Comparison of ENCODE assay signal across 21 cellular contexts in genomic region chr4:147578611-147579010, GRCh38. TPM values are rescaled to one million over a fixed set of nuclear protein-coding genes. Genes with fewer than 3 reads are reported as not detected.
DNase-seq lines count a peak whose midpoint lies in the region; ATAC-seq, FAIRE-seq and TF ChIP-seq lines count a peak whose summit lies in the region.
"Had no signal": no experiment of that assay in that cellular context is flagged by ENCODE, and none has a peak within 500 bp of the region (broad histone marks: within the 10 kb centered on the region; RNA-seq: fewer than 3 reads in every experiment).

No MANE protein-coding gene starts in this region.

- DNase-seq in A549 (ENCODE audit: low read depth in 1 of 2, low spot score in 1 of 2) (no peak), IMR-90 (no peak), WERI-Rb-1 (peak; percentile 27), mesenchymal stem cell (no peak), HPDE6-E6E7 (ENCODE audit: extremely low spot score) (no peak), NCI-H524 (lab: John Stamatoyannopoulos, UW) (no peak), endodermal cell (no peak), NCI-H2029 (lab: John Stamatoyannopoulos, UW) (no peak)
- DNase-seq: CD4-positive, CD25-positive, alpha-beta regulatory T cell; DMS79; GF-D8; Karpas-422; NCI-H1092; NCI-H1436 treated with DMSO at 0.1 percent for 48 hours; NCI-H187 treated with DMSO at 0.1 percent for 48 hours; NCI-H69; Peyer's patch had no signal

- peak overlapping the region; percentile 43; the same call in 1 of the 2 replicates for H2BK20ac ChIP-seq in IMR-90 (ENCODE audit: low read depth, low read length)

- no peak overlapping the region for H3K9ac ChIP-seq in IMR-90 (ENCODE audit: low read depth, low read length)
- no peak overlapping the region for H3K9ac ChIP-seq in mesenchymal stem cell (ENCODE audit: low read length)
- no peak overlapping the region for H3K9ac ChIP-seq in endodermal cell (ENCODE audit: extremely low read depth, low read length, poor library complexity, severe bottlenecking)
- H3K9ac ChIP-seq: BLaER1 had no signal

- WGBS in A549 (ENCODE audit: missing lambda C conversion rate) = 68% methylated on average over 3 of the region's 3 CpGs
- no CpG with 5 or more reads among the region's 3 CpGs for WGBS in IMR-90 (ENCODE audit: extremely low coverage in 2 of 2, insufficient read length in 1 of 2), 2 experiments
- WGBS in mesenchymal stem cell = 57% methylated on average over 2 of the region's 3 CpGs
- 90 to 91% methylated on average over 2 to 3 of the region's 3 CpGs for WGBS in endodermal cell (ENCODE audit: insufficient coverage in 1 of 2, insufficient read length in 1 of 2), 2 experiments

- H2BK5ac ChIP-seq in IMR-90 (ENCODE audit: low read depth, low read length, poor library complexity, severe bottlenecking) = peak overlapping the region; percentile 41
- H2BK5ac ChIP-seq in mesenchymal stem cell (ENCODE audit: low read depth, low read length, poor library complexity, severe bottlenecking) = no peak overlapping the region

- H2AK9ac ChIP-seq in IMR-90 (replicated peaks; ENCODE audit: low read depth, low read length, poor library complexity) = no peak overlapping the region

- H3K18ac ChIP-seq in IMR-90 (ENCODE audit: low read depth, low read length) (peak overlapping the region; percentile 27; the same call in 1 of the 2 replicates), mesenchymal stem cell (ENCODE audit: low read depth in 1 of 2, low read length in 2 of 2) (peak overlapping the region in 1 of 2 experiments; percentile 18)

- no peaks in the 10 kb centered on the region for H3K9me3 ChIP-seq in A549
- H3K9me3 ChIP-seq in IMR-90 (ENCODE audit: control insufficient read depth, insufficient read depth, low read length) = no peaks in the 10 kb centered on the region
- peaks cover 2% of the 10 kb centered on the region for H3K9me3 ChIP-seq in WERI-Rb-1 (ENCODE audit: severe bottlenecking)
- no peaks in the 10 kb centered on the region for H3K9me3 ChIP-seq in mesenchymal stem cell (ENCODE audit: control insufficient read depth, low read length)
- H3K9me3 ChIP-seq in endodermal cell (ENCODE audit: control insufficient read depth, low read length) = no peaks in the 10 kb centered on the region
- H3K9me3 ChIP-seq: BLaER1, Peyer's patch, SJCRH30 had no signal

- H3K23ac ChIP-seq in IMR-90 (ENCODE audit: low read depth, low read length) (no peak overlapping the region), mesenchymal stem cell (ENCODE audit: low read length in 2 of 2) (no peak overlapping the region)

- peaks cover 6% of the 10 kb centered on the region; the same call in 1 of the 2 replicates for H3K9me1 ChIP-seq in IMR-90 (ENCODE audit: insufficient read depth, low read length)

- TF ChIP-seq CTCF in A549 (IDR thresholded peaks at IDR 0.05) = no peak
- TF ChIP-seq CTCF in IMR-90 (conservative IDR thresholded peaks at IDR 0.05; ENCODE audit: low read depth, low read length) = no peak
- no peak for TF ChIP-seq CTCF in WERI-Rb-1 (IDR thresholded peaks at IDR 0.05; ENCODE audit: low read depth, low read length)
- no peak for TF ChIP-seq CTCF in endodermal cell (conservative IDR thresholded peaks at IDR 0.05)

- H3K9me3 Mint-ChIP-seq in endodermal cell = no peaks in the 10 kb centered on the region

- CTCF ChIA-PET in A549 (lab: Yijun Ruan, JAX) (interaction anchor here (1.6 kb wide), 1 partner anchor 60 kb away, joined by 3 read pairs; no protein-coding TSS in a partner anchor), IMR-90 (lab: Yijun Ruan, JAX) (interaction anchor here (1.8 kb wide), 1 partner anchor 60 kb away, joined by 7 read pairs; no protein-coding TSS in a partner anchor)

- TF ChIP-seq POLR2A in A549 (IDR thresholded peaks at IDR 0.05; ENCODE audit: low read length) (no peak), IMR-90 (IDR thresholded peaks at IDR 0.05; ENCODE audit: low read depth, low read length) (no peak)

- no peak for FAIRE-seq in A549 (lab: Jason Lieb, UNC)
- FAIRE-seq: GM12891 had no signal

- no peak overlapping the region for H3K27ac Mint-ChIP-seq in endodermal cell
- H3K27ac Mint-ChIP-seq: CD4-positive, CD25-positive, alpha-beta regulatory T cell had no signal

- H3K4me2 ChIP-seq in A549 = no peak overlapping the region
- no peak overlapping the region for H3K4me2 ChIP-seq in IMR-90 (ENCODE audit: low read depth, low read length)
- H3K4me2 ChIP-seq in mesenchymal stem cell (ENCODE audit: low read length, poor library complexity, severe bottlenecking) = no peak overlapping the region
- H3K4me2 ChIP-seq: BLaER1 had no signal

- H3K4me3 ChIP-seq in A549 (no peak overlapping the region), IMR-90 (ENCODE audit: insufficient read depth, low read depth, low read length) (no peak overlapping the region), WERI-Rb-1 (ENCODE audit: low read depth, low read length) (no peak overlapping the region), mesenchymal stem cell (ENCODE audit: insufficient read depth in 1 of 2, low read depth in 1 of 2, low read length in 2 of 2) (no peak overlapping the region), endodermal cell (ENCODE audit: low read length) (no peak overlapping the region)
- H3K4me3 ChIP-seq: BLaER1, Peyer's patch, SJCRH30 had no signal

- H3K4me1 ChIP-seq in A549 = peaks cover 26% of the 10 kb centered on the region
- H3K4me1 ChIP-seq in IMR-90 (ENCODE audit: control insufficient read depth, insufficient read depth, low read length) = peaks cover 18% of the 10 kb centered on the region
- H3K4me1 ChIP-seq in mesenchymal stem cell (ENCODE audit: control insufficient read depth, insufficient read depth, low read depth, low read length) = peaks cover 4% of the 10 kb centered on the region
- H3K4me1 ChIP-seq in endodermal cell (ENCODE audit: control insufficient read depth, insufficient read depth, low read length) = no peaks in the 10 kb centered on the region
- H3K4me1 ChIP-seq: Peyer's patch had no signal

- H3K14ac ChIP-seq in IMR-90 (replicated peaks; ENCODE audit: low read depth, low read length) (no peak overlapping the region), mesenchymal stem cell (ENCODE audit: low read length in 2 of 2) (peak overlapping the region in 1 of 2 experiments; percentile 11)

- H3K79me1 ChIP-seq in IMR-90 (ENCODE audit: low read depth in 1 of 2, low read length in 2 of 2) = no peaks in the 10 kb centered on the region
- H3K79me1 ChIP-seq in mesenchymal stem cell (replicated peaks; ENCODE audit: low read length, poor library complexity, severe bottlenecking) = no peaks in the 10 kb centered on the region

- POLR2A ChIA-PET in A549 (lab: Yijun Ruan, JAX) = no interaction called here
- POLR2A ChIA-PET in IMR-90 (lab: Charles Lee; ENCODE audit: unreplicated experiment) = no interaction called here

- no peaks in the 10 kb centered on the region for H4K20me1 ChIP-seq in IMR-90 (ENCODE audit: insufficient read depth, low read length)
- H4K20me1 ChIP-seq: BLaER1 had no signal

- H2BK15ac ChIP-seq in IMR-90 (ENCODE audit: low read depth, low read length) = no peak overlapping the region
- no peak overlapping the region for H2BK15ac ChIP-seq in mesenchymal stem cell (ENCODE audit: low read depth, poor library complexity, severe bottlenecking)

- H3K27ac ChIP-seq in A549 (peak overlapping the region; percentile 25 to 57; a peak in 4 of 6 replicates), IMR-90 (ENCODE audit: insufficient read depth, low read length) (0 out of 2 replicates have a peak overlapping the region, but pooled peaks have one; percentile 26), WERI-Rb-1 (no peak overlapping the region), mesenchymal stem cell (ENCODE audit: low read length, poor library complexity, severe bottlenecking) (no peak overlapping the region), endodermal cell (ENCODE audit: low read depth, low read length) (no peak overlapping the region)
- H3K27ac ChIP-seq: BLaER1, HL-60, Peyer's patch had no signal

- no peak overlapping the region; the same call in 1 of the 2 replicates for H3K56ac ChIP-seq in IMR-90 (ENCODE audit: extremely low read depth, insufficient read depth, low read length)

- H3K4me3 Mint-ChIP-seq in endodermal cell = no peak overlapping the region
- H3K4me3 Mint-ChIP-seq: CD4-positive, CD25-positive, alpha-beta regulatory T cell had no signal

- no peaks in the 10 kb centered on the region for H3K36me3 ChIP-seq in IMR-90 (ENCODE audit: control insufficient read depth, insufficient read depth, low read length)
- no peaks in the 10 kb centered on the region for H3K36me3 ChIP-seq in WERI-Rb-1
- H3K36me3 ChIP-seq in mesenchymal stem cell (ENCODE audit: control insufficient read depth in 1 of 2, insufficient read depth in 2 of 2, low read depth in 1 of 2, low read length in 2 of 2) = no peaks in the 10 kb centered on the region
- no peaks in the 10 kb centered on the region for H3K36me3 ChIP-seq in endodermal cell (ENCODE audit: control insufficient read depth, insufficient read depth, low read length)
- H3K36me3 ChIP-seq: BLaER1, Peyer's patch, SJCRH30 had no signal

- H3K27me3 Mint-ChIP-seq in endodermal cell (ENCODE audit: insufficient read depth) = no peaks in the 10 kb centered on the region

- H3K27me3 ChIP-seq in IMR-90 (ENCODE audit: control insufficient read depth, insufficient read depth, low read length) (no peaks in the 10 kb centered on the region), WERI-Rb-1 (ENCODE audit: insufficient read depth, low read depth, severe bottlenecking) (no peaks in the 10 kb centered on the region), mesenchymal stem cell (ENCODE audit: control insufficient read depth in 1 of 2, insufficient read depth in 1 of 2, low read length in 2 of 2) (no peaks in the 10 kb centered on the region), endodermal cell (ENCODE audit: control insufficient read depth, insufficient read depth, low read length, poor library complexity, severe bottlenecking) (no peaks in the 10 kb centered on the region)
- H3K27me3 ChIP-seq: BLaER1, Peyer's patch, SJCRH30 had no signal

- H3K4ac ChIP-seq in IMR-90 (ENCODE audit: low read depth, low read length) (peak overlapping the region; percentile 44; the same call in 1 of the 2 replicates), mesenchymal stem cell (ENCODE audit: low read depth in 1 of 2, low read length in 2 of 2) (no peak overlapping the region)

- TF ChIP-seq EP300 in A549 (IDR thresholded peaks at IDR 0.05) = no peak

- BruUV-seq in IMR-90 (replicated peaks; lab: Mats Ljungman, UMichigan) = no TSS peak

- H2AFZ ChIP-seq in IMR-90 (replicated peaks; ENCODE audit: low read length, poor library complexity) (no peak overlapping the region), mesenchymal stem cell (ENCODE audit: low read depth, low read length) (no peak overlapping the region)

- ATAC-seq in A549 (no peak), IMR-90 (ENCODE audit: low read depth) (no peak)

- in situ Hi-C loops in IMR-90 (cut with MboI; ENCODE audit: low sequenced_read_pairs) = loop anchor here (25.0 kb wide), 1 partner anchor 1241 kb away; no protein-coding TSS in a partner anchor

- H4K8ac ChIP-seq in IMR-90 (ENCODE audit: low read depth in 2 of 2, low read length in 2 of 2) = peak overlapping the region in 1 of 2 experiments; percentile 52; a peak in 1 of 4 replicates
- peak overlapping the region; percentile 75 for H4K8ac ChIP-seq in mesenchymal stem cell (ENCODE audit: low read length)

- peak overlapping the region; percentile 49; the same call in 1 of the 2 replicates for H4K91ac ChIP-seq in IMR-90 (ENCODE audit: insufficient read depth, low read depth, low read length)
- no peak overlapping the region for H4K91ac ChIP-seq in mesenchymal stem cell (ENCODE audit: low read length)

- TF ChIP-seq RAD21 in A549 (conservative IDR thresholded peaks at IDR 0.05 in 1 of 2, IDR thresholded peaks at IDR 0.05 in 1 of 2) (no peak), IMR-90 (IDR thresholded peaks at IDR 0.05; ENCODE audit: low read length) (no peak)

- no peaks in the 10 kb centered on the region for H3K4me1 Mint-ChIP-seq in endodermal cell
- H3K4me1 Mint-ChIP-seq: CD4-positive, CD25-positive, alpha-beta regulatory T cell had no signal

- peak overlapping the region; percentile 61; the same call in 1 of the 2 replicates for H4K5ac ChIP-seq in IMR-90 (ENCODE audit: low read depth, low read length)

- intact Hi-C loops in IMR-90 (cut with micrococcal nuclease) = no loop called here

- H2BK120ac ChIP-seq in IMR-90 (ENCODE audit: low read depth, low read length) = peak overlapping the region; percentile 20; the same call in 1 of the 2 replicates
- H2BK120ac ChIP-seq in mesenchymal stem cell (ENCODE audit: low read depth, low read length) = no peak overlapping the region

- dilution Hi-C loops in IMR-90 (cut with HindIII; ENCODE audit: low sequenced_read_pairs, unreplicated experiment) = no loop called here

- H3K36me3 Mint-ChIP-seq in endodermal cell (ENCODE audit: low read depth) = no peaks in the 10 kb centered on the region
- H3K36me3 Mint-ChIP-seq: CD4-positive, CD25-positive, alpha-beta regulatory T cell had no signal

- no peak overlapping the region for H2BK12ac ChIP-seq in mesenchymal stem cell (ENCODE audit: low read length in 2 of 2)

- H2AK5ac ChIP-seq in IMR-90 (ENCODE audit: low read depth, low read length) (peak overlapping the region; percentile 67), mesenchymal stem cell (ENCODE audit: low read length, severe bottlenecking) (peak overlapping the region; percentile 61)

RNA-seq across cellular contexts. Expression of gene TMEM184C, which starts 38.6 kb away (rescaled TPM):
- polyA plus RNA-seq in A549 (2011; rRNA removed) = 25.2 and 30.5 TPM in 2 replicates
- polyA plus RNA-seq in A549 (2012; cell fraction: cytosol; rRNA removed) = 6.1 and 7.6 TPM in 2 replicates
- polyA plus RNA-seq in A549 (2012; cell fraction: nucleus; rRNA removed) = 3.4 and 5.1 TPM in 2 replicates
- 17.4 to 17.6 TPM (median 17.6 TPM) in 3 replicates for polyA plus RNA-seq in A549 (2017; fragmentation: RNase III; extraction: RNeasy Plus Mini Kit Qiagen cat#74134 plus additional on column Dnase treatment)
- polyA minus RNA-seq in A549 (2011; rRNA and poly(A)+ RNA removed) = 28.0 and 30.5 TPM in 2 replicates
- 67.6 and 71.7 TPM in 2 replicates for total RNA-seq in IMR-90 (2012; rRNA removed)
- 13.5 and 17.4 TPM in 2 replicates for polyA plus RNA-seq in IMR-90 (2012; rRNA removed)
- 12.7 TPM in 2 replicates for polyA plus RNA-seq in IMR-90 (2012; cell fraction: cytosol; rRNA removed)
- 5.8 and 14.3 TPM in 2 replicates for polyA plus RNA-seq in IMR-90 (2012; cell fraction: nucleus; rRNA removed; ENCODE audit: low replicate concordance)
- polyA plus RNA-seq in mesenchymal stem cell (2013, experiment 1 of 2) = 19.8 TPM
- 20.0 TPM for polyA plus RNA-seq in mesenchymal stem cell (2013, experiment 2 of 2)
- total RNA-seq in endodermal cell = 10 to 100 TPM; 30.3 to 35.7 TPM
- 26.1 TPM for polyA plus RNA-seq in endodermal cell (2013, experiment 1 of 2)
- 22.6 TPM for polyA plus RNA-seq in endodermal cell (2013, experiment 2 of 2)

Comparison
In these comparisons a context has a peak if more than half of its experiments do, and no peak if none do; other contexts are left out.
1. H3K27ac ChIP-seq: peak in A549 (2 of 2) and IMR-90 (single experiment); none in WERI-Rb-1 (single experiment), mesenchymal stem cell (single experiment) and endodermal cell (single experiment).